Comparison of ENCODE assay signal across 1 cellular context in the genomic region with DNA sequence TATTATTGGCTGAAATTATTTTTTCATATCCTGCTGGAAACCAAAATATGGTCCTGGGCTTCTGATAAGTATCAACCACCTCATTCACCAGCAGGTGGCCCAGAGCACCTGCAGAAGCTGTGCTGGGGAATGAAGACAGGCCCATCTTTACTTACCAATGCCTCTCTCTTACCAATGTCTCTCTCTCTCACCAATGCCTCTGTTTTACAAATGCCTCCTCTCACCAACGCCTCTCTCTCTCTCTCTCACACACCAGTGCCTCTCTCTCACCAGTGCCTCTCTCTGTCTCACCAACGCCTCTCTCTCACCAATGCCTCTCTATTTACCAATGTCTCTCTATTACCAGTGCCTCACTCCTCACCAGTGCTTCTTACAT.
TF ChIP-seq lines count a peak whose summit lies in the region.

No MANE protein-coding gene starts in this region.

TF ChIP-seq in HepG2, 621 proteins besides CTCF, POLR2A, EP300 and RAD21:
- TF ChIP-seq CEBPG (CRISPR knock-in tag; IDR thresholded peaks at IDR 0.05) (no peak), SMC3 (IDR thresholded peaks at IDR 0.05; ENCODE audit: low read length) (peak; percentile 66), ZNF253 (CRISPR knock-in tag; IDR thresholded peaks at IDR 0.05; ENCODE audit: borderline replicate concordance) (no peak), PAXIP1 (CRISPR knock-in tag; conservative IDR thresholded peaks at IDR 0.05) (no peak), ASH2L (IDR thresholded peaks at IDR 0.05; ENCODE audit: insufficient read length, low read depth, low read length) (no peak), STAG1 (CRISPR knock-in tag; IDR thresholded peaks at IDR 0.05) (peak; percentile 59), IRX3 (CRISPR knock-in tag; IDR thresholded peaks at IDR 0.05; ENCODE audit: borderline replicate concordance, low read depth) (no peak)
